In the genomic region with DNA sequence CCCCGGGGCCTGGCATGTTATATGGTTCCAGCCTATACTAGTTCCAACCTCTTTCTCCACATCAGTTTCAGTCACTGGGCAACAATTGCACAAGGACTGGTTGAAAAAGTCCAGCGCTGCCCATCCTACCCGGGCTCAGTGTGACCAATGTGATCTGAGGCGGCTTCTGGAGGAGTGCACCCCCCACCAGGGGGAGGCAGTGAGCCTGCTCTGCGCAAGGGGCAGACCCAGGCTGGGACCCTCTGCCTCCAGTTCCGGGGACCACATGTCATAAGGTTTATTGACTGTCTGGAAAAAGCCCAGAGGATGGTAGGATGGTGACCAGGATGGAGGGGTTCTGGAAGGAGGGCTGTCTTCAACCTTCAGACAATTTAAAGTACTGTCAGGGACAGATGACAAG, we compare ENCODE assay signal across 12 cellular contexts. TPM values are rescaled to one million over a fixed set of nuclear protein-coding genes. Genes with fewer than 3 reads are reported as not detected.
DNase-seq lines count a peak whose midpoint lies in the region; ATAC-seq and TF ChIP-seq lines count a peak whose summit lies in the region.
"Had no signal": no experiment of that assay in that cellular context is flagged by ENCODE, and none has a peak within 500 bp of the region (broad histone marks: within the 10 kb centered on the region; RNA-seq: fewer than 3 reads in every experiment).

No MANE protein-coding gene starts in this region.

- no peak overlapping the region for H3K27ac Mint-ChIP-seq in effector memory CD8-positive, alpha-beta T cell

- peaks cover 35 to 62% of the 10 kb centered on the region in 2 donors for H3K27me3 Mint-ChIP-seq in effector memory CD8-positive, alpha-beta T cell

- H3K9me3 ChIP-seq in left ventricle myocardium inferior (replicated peaks) (no peaks in the 10 kb centered on the region), PC-9 (ENCODE audit: insufficient read depth, low read depth) (no peaks in the 10 kb centered on the region)

- H3F3A ChIP-seq in PC-9 (ENCODE audit: insufficient read depth, low read depth) = peaks cover 2% of the 10 kb centered on the region; the same call in 1 of the 2 replicates

- H3K27ac ChIP-seq in left ventricle myocardium inferior (replicated peaks) (no peak overlapping the region), PC-9 (no peak overlapping the region)

- H4K20me1 ChIP-seq in PC-9 (ENCODE audit: insufficient read depth) = no peaks in the 10 kb centered on the region

- H3K9me2 ChIP-seq in PC-9 (ENCODE audit: insufficient read depth) = no peaks in the 10 kb centered on the region

- POLR2A ChIA-PET in PC-9 (lab: Charles Lee; ENCODE audit: unreplicated experiment) = no interaction called here

- no peak for DNase-seq in left ventricle myocardium inferior
- DNase-seq in left ventricle myocardium superior = no peak
- DNase-seq in PC-9 = no peak
- no peak for DNase-seq in Kasumi-1 (lab: John Stamatoyannopoulos, UW)
- no peak for DNase-seq in effector memory CD8-positive, alpha-beta T cell
- DNase-seq: anterior cingulate cortex, COR-L47, NCI-H1694 treated with DMSO at 0.1 percent for 48 hours, T-helper 2 cell had no signal

- H3K4me1 Mint-ChIP-seq in effector memory CD8-positive, alpha-beta T cell (ENCODE audit: low read depth in 2 of 2) = peaks cover 0 to 7% of the 10 kb centered on the region in 2 donors

- peaks cover 24% of the 10 kb centered on the region for H3K4me1 ChIP-seq in left ventricle myocardium inferior
- peaks cover 22% of the 10 kb centered on the region for H3K4me1 ChIP-seq in PC-9 (replicated peaks; ENCODE audit: insufficient read depth)

- TF ChIP-seq CTCF in left ventricle myocardium inferior (IDR thresholded peaks at IDR 0.05; ENCODE audit: borderline replicate concordance) (peak; percentile 34), PC-9 (conservative IDR thresholded peaks at IDR 0.05) (0 out of 2 replicates have a peak, but pooled peaks have one; percentile 21)

- ATAC-seq in left ventricle myocardium superior (no peak), esophagus mucosa (peak; percentile 30), HG02571 (IDR thresholded peaks at IDR 0.05; ENCODE audit: unreplicated experiment) (no peak), GM21825 (IDR thresholded peaks at IDR 0.05; ENCODE audit: unreplicated experiment) (no peak)
- ATAC-seq in effector memory CD8-positive, alpha-beta T cell (replicated peaks) = no peak

- no peaks in the 10 kb centered on the region for H3K9me3 Mint-ChIP-seq in effector memory CD8-positive, alpha-beta T cell

- H3K4me3 Mint-ChIP-seq in effector memory CD8-positive, alpha-beta T cell = no peak overlapping the region

- intact Hi-C loops in left ventricle myocardium inferior (cut with micrococcal nuclease) (no loop called here), left ventricle myocardium superior (cut with micrococcal nuclease) (no loop called here), PC-9 (cut with micrococcal nuclease; ENCODE audit: unreplicated experiment) (no loop called here)

- no peaks in the 10 kb centered on the region for H3K27me3 ChIP-seq in left ventricle myocardium inferior (ENCODE audit: low read depth)
- no peaks in the 10 kb centered on the region for H3K27me3 ChIP-seq in PC-9 (ENCODE audit: insufficient read depth, low read depth)

- no peak overlapping the region for H3K4me2 ChIP-seq in PC-9

- H3K36me3 Mint-ChIP-seq in effector memory CD8-positive, alpha-beta T cell (ENCODE audit: insufficient read depth) = no peaks in the 10 kb centered on the region

- CTCF ChIA-PET in PC-9 (lab: Charles Lee) = no interaction called here

- H3K4me3 ChIP-seq in left ventricle myocardium inferior (no peak overlapping the region), PC-9 (no peak overlapping the region)

- BruUV-seq in PC-9 (replicated peaks; lab: Mats Ljungman, UMichigan) = no TSS peak

- H3K36me3 ChIP-seq in left ventricle myocardium inferior = no peaks in the 10 kb centered on the region
- no peaks in the 10 kb centered on the region for H3K36me3 ChIP-seq in PC-9 (ENCODE audit: low read depth)

- no peaks in the 10 kb centered on the region for H3K79me2 ChIP-seq in PC-9 (ENCODE audit: low read depth)

- H2AFZ ChIP-seq in PC-9 = no peak overlapping the region

RNA-seq across cellular contexts. Expression of gene NR2E3, which starts 25.6 kb away (rescaled TPM):
- total RNA-seq in left ventricle myocardium inferior (not detected), left ventricle myocardium superior (not detected), PC-9 (2021) (1.5 and 2.1 TPM in 2 replicates), esophagus mucosa (0.56 TPM)
